In the genomic region with DNA sequence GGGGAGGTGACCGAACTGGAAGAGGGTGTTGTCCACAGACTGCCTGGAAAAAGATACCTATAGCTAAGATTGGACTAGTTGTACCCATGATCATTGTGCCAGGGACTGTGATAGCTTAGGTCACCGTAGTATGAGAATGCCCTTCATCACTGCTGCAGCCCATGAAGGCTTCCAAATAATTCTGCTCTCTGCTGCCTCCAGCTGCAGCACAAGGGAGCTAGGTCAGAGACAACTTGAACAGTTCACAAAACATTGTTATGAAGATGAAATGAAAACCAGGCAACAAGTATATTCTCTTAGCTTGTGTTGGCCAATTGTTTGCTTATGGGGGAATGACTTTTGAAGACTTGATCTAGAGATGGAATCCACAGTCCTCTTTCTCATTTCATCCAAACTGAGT, we compare ENCODE assay signal across 13 cellular contexts.
DNase-seq lines count a peak whose midpoint lies in the region; ATAC-seq and TF ChIP-seq lines count a peak whose summit lies in the region.
"Had no signal": no experiment of that assay in that cellular context is flagged by ENCODE, and none has a peak within 500 bp of the region (broad histone marks: within the 10 kb centered on the region; RNA-seq: fewer than 3 reads in every experiment).

No MANE protein-coding gene starts in this region.

- H3K4me3 ChIP-seq in AG10803 (ENCODE audit: low read length) (no peak overlapping the region), fibroblast of mammary gland (ENCODE audit: control insufficient read depth, low read depth, low read length) (no peak overlapping the region)
- H3K4me3 ChIP-seq: K562, lower lobe of right lung, PC-9 had no signal

- peak; percentile 42 for TF ChIP-seq CTCF in AG10803 (conservative IDR thresholded peaks at IDR 0.05; ENCODE audit: low read length)
- peak; percentile 47 for TF ChIP-seq CTCF in GM12873 (IDR thresholded peaks at IDR 0.05; ENCODE audit: insufficient read depth, low read depth, low read length, missing control alignments)
- peak; percentile 46 for TF ChIP-seq CTCF in fibroblast of mammary gland (conservative IDR thresholded peaks at IDR 0.05; ENCODE audit: control insufficient read depth, insufficient read depth, low read depth, low read length)

- ATAC-seq in HG03045 (IDR thresholded peaks at IDR 0.05; ENCODE audit: unreplicated experiment), result no peak
- ATAC-seq: K562, lower lobe of right lung had no signal

- DNase-seq in AG10803 (ENCODE audit: low read depth) (no peak), NCI-H69 (lab: John Stamatoyannopoulos, UW) (peak; percentile 11), fibroblast of mammary gland (ENCODE audit: low read depth) (peak; percentile 12), NCI-H2081 (lab: John Stamatoyannopoulos, UW) (no peak), DMS79 treated with DMSO at 0.1 percent for 48 hours (lab: John Stamatoyannopoulos, UW) (no peak)
- DNase-seq in NK-92 treated with Interleukin-12 subunit alpha and Interleukin-12 subunit beta, amount 100 ng/mL, for 24 hours (lab: John Stamatoyannopoulos, UW), result no peak
- DNase-seq: activated CD4-positive, alpha-beta T cell treated with anti-CD3 and anti-CD28 coated beads, Interleukin-2, amount 50 U/mL, for 1 hour; GDM1; lower lobe of right lung; PC-9 had no signal

Comparison
In these comparisons a context has a peak if more than half of its experiments do, and no peak if none do; other contexts are left out.
1. DNase-seq: peak in NCI-H69 (single experiment) and fibroblast of mammary gland (single experiment); none in AG10803 (single experiment), NCI-H2081 (0 of 2), NK-92 treated with Interleukin-12 subunit alpha and Interleukin-12 subunit beta, amount 100 ng/mL, for 24 hours (single experiment) and DMS79 treated with DMSO at 0.1 percent for 48 hours (single experiment).
2. Peak in every context shown above with its lines, with median percentiles within 50 percentile points of each other: CTCF ChIP-seq.